Comparison of ENCODE assay signal across 2 cellular contexts in genomic region chr9:127868278-127868903, GRCh38.
A peak's percentile ranks its signal among the peaks of the same experiment; 100 is the strongest.
TF ChIP-seq lines count a peak whose summit lies in the region.

No MANE protein-coding gene starts in this region.

TF ChIP-seq in K562, 482 proteins besides CTCF, POLR2A, EP300 and RAD21:
- TF ChIP-seq ZFP36 (IDR thresholded peaks at IDR 0.05; ENCODE audit: low read depth, low read length, partially characterized antibody) (peak; percentile 72), THRB (CRISPR knock-in tag; conservative IDR thresholded peaks at IDR 0.05) (no peak)

TF ChIP-seq in GM12891, 5 proteins besides CTCF, POLR2A, EP300 and RAD21:
- no peak for TF ChIP-seq PAX5 (IDR thresholded peaks at IDR 0.05; ENCODE audit: insufficient read depth, low read length, severe bottlenecking)
- no peak for TF ChIP-seq TAF1 (IDR thresholded peaks at IDR 0.05; ENCODE audit: low read depth, low read length)
- no peak for TF ChIP-seq POU2F2 (IDR thresholded peaks at IDR 0.05; ENCODE audit: low read depth, low read length)
- TF ChIP-seq POLR2AphosphoS5 (IDR thresholded peaks at IDR 0.05; ENCODE audit: low read depth, low read length): no peak
- TF ChIP-seq SPI1 (IDR thresholded peaks at IDR 0.05; ENCODE audit: low read depth, low read length): no peak
